In the genomic region with DNA sequence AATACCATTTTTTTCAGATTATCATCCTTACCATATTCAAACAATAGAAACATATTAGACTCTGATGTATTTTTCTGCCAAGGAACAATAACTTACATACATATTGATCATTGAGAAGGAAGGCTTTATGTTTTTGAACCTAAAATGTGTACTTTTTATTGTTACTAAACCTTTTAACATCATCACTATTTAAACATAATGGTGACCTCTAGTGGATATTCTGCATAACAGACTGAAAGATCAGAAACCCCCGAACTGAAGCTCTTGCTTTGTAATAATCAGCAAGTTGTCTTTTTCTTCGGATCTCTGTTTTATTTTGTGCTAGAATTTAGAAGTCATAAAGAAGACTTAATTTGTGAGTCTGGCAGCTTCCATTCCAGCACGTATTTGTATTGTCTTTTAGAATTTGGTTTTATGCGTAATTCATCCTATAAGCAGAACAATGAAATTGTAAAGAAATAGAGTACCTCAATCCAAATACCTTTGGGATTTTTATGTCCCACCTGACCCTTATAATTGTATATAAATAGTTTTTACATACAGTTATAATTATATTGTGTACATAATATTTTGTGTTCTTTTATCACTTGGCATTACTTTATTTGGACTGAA, we compare ENCODE assay signal across 8 cellular contexts.
DNase-seq lines count a peak whose midpoint lies in the region; ATAC-seq and TF ChIP-seq lines count a peak whose summit lies in the region.

No MANE protein-coding gene starts in this region.

- peak; percentile 87 for TF ChIP-seq RAD21 in HCT116 (IDR thresholded peaks at IDR 0.05; ENCODE audit: low read depth)

- POLR2A ChIA-PET in HCT116 (lab: Charles Lee), result no interaction called here

- 35 to 38% methylated on average over 4 of the region's 4 CpGs for WGBS in lung, 2 donors

- intact Hi-C loops in HCT116 (cut with micrococcal nuclease), result loop anchor here (1.0 kb wide), 1 partner anchor 133 kb away; no protein-coding TSS in a partner anchor

- H3K4me3 ChIP-seq in HCT116 (replicated peaks in 1 of 2; ENCODE audit: low read depth in 1 of 2, low read length in 2 of 2) (no peak overlapping the region), OCI-LY1 (ENCODE audit: low read depth, low read length, poor library complexity, severe bottlenecking) (no peak overlapping the region), lung (no peak overlapping the region)

- no peaks in the 10 kb centered on the region for H3F3A ChIP-seq in OCI-LY1 (ENCODE audit: insufficient read depth, low read length)

- H3K9ac ChIP-seq in HCT116 (ENCODE audit: low read length) (no peak overlapping the region), OCI-LY1 (ENCODE audit: low read length) (no peak overlapping the region)

- H3K27me3 ChIP-seq in HCT116 (ENCODE audit: insufficient read depth, low read length) (no peaks in the 10 kb centered on the region), OCI-LY1 (ENCODE audit: insufficient read depth, low read length) (no peaks in the 10 kb centered on the region), lung (ENCODE audit: control insufficient read depth, insufficient read depth) (no peaks in the 10 kb centered on the region)

- peaks cover 1% of the 10 kb centered on the region for H3K36me3 Mint-ChIP-seq in chondrocyte (ENCODE audit: low read depth)

- H3K79me2 ChIP-seq in HCT116 (ENCODE audit: insufficient read depth, low read length) (peaks cover 14% of the 10 kb centered on the region; the same call in 1 of the 2 replicates), OCI-LY1 (ENCODE audit: insufficient read depth, low read length) (no peaks in the 10 kb centered on the region)

- H2AFZ ChIP-seq in HCT116 (ENCODE audit: low read depth, low read length, poor library complexity, severe bottlenecking), result no peak overlapping the region
- H2AFZ ChIP-seq in OCI-LY1 (ENCODE audit: low read length), result no peak overlapping the region

- H4K20me1 ChIP-seq in HCT116 (ENCODE audit: insufficient read depth) (no peaks in the 10 kb centered on the region), OCI-LY1 (ENCODE audit: insufficient read depth, low read length) (0 out of 2 replicates have a peak, but pooled peaks cover 2% of the 10 kb centered on the region)

- no peaks in the 10 kb centered on the region for H3K9me3 Mint-ChIP-seq in chondrocyte (ENCODE audit: low read depth)

- no TSS peak for BruUV-seq in HCT116 (replicated peaks; lab: Mats Ljungman, UMichigan)

- H3K4me2 ChIP-seq in HCT116 (ENCODE audit: low read length) (no peak overlapping the region), OCI-LY1 (ENCODE audit: low read length) (no peak overlapping the region)

- no peaks in the 10 kb centered on the region for H3K9me2 ChIP-seq in HCT116 (ENCODE audit: insufficient read depth)
- H3K9me2 ChIP-seq in OCI-LY1 (ENCODE audit: low read depth, low read length), result no peaks in the 10 kb centered on the region

- no peaks in the 10 kb centered on the region for H3K27me3 Mint-ChIP-seq in chondrocyte (ENCODE audit: low read depth)

- RAD21 ChIA-PET in HCT116 (lab: Charles Lee; ENCODE audit: low non-redundant PET in 1 of 2, low total read pairs in 2 of 2, uncharacterized antibody in 2 of 2, unreplicated experiment in 2 of 2), result interaction anchor here (1.0 to 1.1 kb wide), 3 partner anchors 128 to 134 kb away, joined by 3 to 5 read pairs (median 4); partner anchors contain the start of gene DIP2B (in 2 of the 2)

- peaks cover 46% of the 10 kb centered on the region for H3K4me1 Mint-ChIP-seq in chondrocyte (ENCODE audit: low read depth)

- no peak for TF ChIP-seq POLR2A in HCT116 (IDR thresholded peaks at IDR 0.05; ENCODE audit: borderline replicate concordance, extremely low read depth, insufficient read depth, insufficient read length)

- ATAC-seq in HCT116, result no peak
- ATAC-seq in lung (ENCODE audit: insufficient read depth, low FRiP score), result peak; percentile 53

- H3K4me3 Mint-ChIP-seq in chondrocyte (ENCODE audit: unreplicated experiment), result no peak overlapping the region

- peaks cover 17 to 23% of the 10 kb centered on the region in 2 experiments for H3K4me1 ChIP-seq in HCT116 (ENCODE audit: control insufficient read depth in 1 of 2, insufficient read depth in 2 of 2, low read length in 2 of 2)
- H3K4me1 ChIP-seq in OCI-LY1 (ENCODE audit: insufficient read depth, low read length, severe bottlenecking), result peaks cover 12% of the 10 kb centered on the region
- peaks cover 4 to 5% of the 10 kb centered on the region in 2 donors for H3K4me1 ChIP-seq in lung (ENCODE audit: control insufficient read depth in 2 of 2, insufficient read depth in 2 of 2, low read length in 2 of 2)

- H3K9me3 ChIP-seq in HCT116 (ENCODE audit: control insufficient read depth in 1 of 2, insufficient read depth in 1 of 2, low read depth in 1 of 2, low read length in 2 of 2) (no peaks in the 10 kb centered on the region), OCI-LY1 (ENCODE audit: low read length) (no peaks in the 10 kb centered on the region), lung (ENCODE audit: control insufficient read depth in 2 of 2, insufficient read depth in 1 of 2, low read length in 1 of 2) (no peaks in the 10 kb centered on the region)

- H3K27ac Mint-ChIP-seq in chondrocyte (ENCODE audit: unreplicated experiment), result no peak overlapping the region

- DNase-seq in COR-L47 (lab: John Stamatoyannopoulos, UW) (peak; percentile 32), HCT116 (ENCODE audit: low read depth, low spot score) (no peak), chondrocyte (ENCODE audit: low spot score) (no peak), lung (ENCODE audit: low spot score) (no peak), cortex of kidney (lab: John Stamatoyannopoulos, UW) (no peak)
- DNase-seq in stimulated activated CD4-positive, alpha-beta T cell treated with anti-CD3 and anti-CD28 coated beads, Interleukin-2, amount 100 ng/mL, for 24 hours, result no peak
- no peak for DNase-seq in activated CD4-positive, CD25-positive, alpha-beta regulatory T cell treated with anti-CD3 and anti-CD28 coated beads, Interleukin-2, amount 50 U/mL, for 72 hours

- TF ChIP-seq CTCF in HCT116 (IDR thresholded peaks at IDR 0.05 in 2 of 3, conservative IDR thresholded peaks at IDR 0.05 in 1 of 3; ENCODE audit: borderline replicate concordance in 1 of 3, insufficient read depth in 1 of 3, low read depth in 2 of 3, low read length in 2 of 3) (peak; percentile 45 to 82 (median 77); a peak in 5 of 6 replicates), OCI-LY1 (IDR thresholded peaks at IDR 0.05; ENCODE audit: low read length) (peak; percentile 79), chondrocyte (IDR thresholded peaks at IDR 0.05) (peak; percentile 94), lung (IDR thresholded peaks at IDR 0.05; ENCODE audit: control extremely low read depth, extremely low read depth) (peak; percentile 33)

- H3K36me3 ChIP-seq in HCT116 (ENCODE audit: control insufficient read depth in 1 of 2, insufficient read depth in 2 of 2, low read length in 2 of 2) (no peaks in the 10 kb centered on the region), OCI-LY1 (ENCODE audit: insufficient read depth, low read length) (no peaks in the 10 kb centered on the region), lung (ENCODE audit: control insufficient read depth in 2 of 2, insufficient read depth in 2 of 2, low read length in 2 of 2) (peaks cover 3 to 4% of the 10 kb centered on the region in 2 donors)

- H3K27ac ChIP-seq in HCT116 (ENCODE audit: low read depth, low read length), result no peak overlapping the region
- H3K27ac ChIP-seq in OCI-LY1 (ENCODE audit: low read depth, low read length, poor library complexity, severe bottlenecking), result no peak overlapping the region
- no peak overlapping the region for H3K27ac ChIP-seq in lung (ENCODE audit: low read depth in 1 of 2, low read length in 1 of 2)

- CTCF ChIA-PET in HCT116 (lab: Charles Lee), result interaction anchor here (0.6 to 3.5 kb wide), 11 partner anchors 9 to 1903 kb away, joined by 3 to 38 read pairs (median 3); partner anchors contain the start of gene DIP2B

TF ChIP-seq in HCT116, 20 proteins besides CTCF, POLR2A, EP300 and RAD21:
- TF ChIP-seq YY1 (IDR thresholded peaks at IDR 0.05; ENCODE audit: extremely low read depth, insufficient replicate concordance, low read depth, low read length), result no peak
- TF ChIP-seq FOSL1 (IDR thresholded peaks at IDR 0.05; ENCODE audit: low read depth), result 0 out of 2 replicates have a peak, but pooled peaks have one; percentile 12
- TF ChIP-seq CEBPB (IDR thresholded peaks at IDR 0.05; ENCODE audit: low read depth), result 0 out of 2 replicates have a peak, but pooled peaks have one; percentile 21
TF ChIP-seq in HCT116: peak in this region for 2.

Comparison
In these comparisons a context has a peak if more than half of its experiments do, and no peak if none do; other contexts are left out.
1. CTCF ChIP-seq: peak in every context shown above with its lines; median percentile 94 in chondrocyte; 79 in OCI-LY1; 77 in HCT116; 33 in lung.